In the genomic region with DNA sequence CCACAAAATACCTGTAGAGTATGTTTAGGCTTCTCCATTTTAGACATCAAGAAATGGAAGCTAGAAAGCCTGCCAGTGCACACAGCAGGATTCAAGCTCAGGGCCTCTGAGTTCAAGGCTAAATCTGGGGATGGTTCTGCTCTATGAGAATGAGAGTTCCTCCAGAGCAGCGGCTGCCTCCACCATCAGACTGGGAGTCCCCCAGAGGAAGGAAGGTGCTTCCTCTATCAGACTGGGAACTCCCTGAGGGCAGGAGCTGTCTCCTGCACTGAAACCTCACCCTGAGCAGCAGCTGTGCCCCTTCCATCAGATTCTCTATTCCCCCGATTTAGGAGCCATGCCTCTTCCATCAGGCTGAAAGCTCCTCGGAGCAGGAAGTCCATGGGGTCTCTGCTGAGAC, we compare ENCODE assay signal across 1 cellular context.
TF ChIP-seq lines count a peak whose summit lies in the region.

No MANE protein-coding gene starts in this region.

TF ChIP-seq in HepG2, 621 proteins besides CTCF, POLR2A, EP300 and RAD21:
- TF ChIP-seq ZSCAN22 (CRISPR knock-in tag; IDR thresholded peaks at IDR 0.05) (peak; percentile 87), FOXA3 (CRISPR knock-in tag; IDR thresholded peaks at IDR 0.05) (no peak)
